Comparison of ENCODE assay signal across 35 cellular contexts in the genomic region with DNA sequence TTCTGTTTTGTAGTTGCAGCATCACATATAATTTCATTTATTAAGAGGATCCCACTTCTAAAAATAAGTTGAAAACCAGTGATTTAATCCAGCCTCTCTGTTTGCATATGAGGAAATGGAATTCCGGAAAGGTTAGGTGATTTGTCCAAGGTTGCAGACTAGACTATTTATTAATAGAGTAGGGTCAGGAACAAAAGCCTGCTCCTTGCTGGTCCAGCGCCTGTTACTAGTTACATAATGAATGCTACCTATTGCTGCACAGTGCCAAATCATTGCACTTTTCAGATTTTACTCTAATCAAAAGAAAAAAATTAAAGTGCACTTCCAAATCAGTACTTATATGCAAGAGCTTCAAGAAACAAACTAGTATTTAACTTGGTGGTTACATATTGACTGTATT.
"Had no signal": no experiment of that assay in that cellular context is flagged by ENCODE, and none has a peak within 500 bp of the region (broad histone marks: within the 10 kb centered on the region; RNA-seq: fewer than 3 reads in every experiment).

No MANE protein-coding gene starts in this region.

- H3K4me3 ChIP-seq: MG63 had no signal

- H3K9me3 ChIP-seq: MG63 had no signal

- H3K27me3 ChIP-seq: MG63 had no signal

- H3K9ac ChIP-seq: KMS-11 had no signal

- H3K36me3 ChIP-seq: MG63 had no signal

- H3K27ac ChIP-seq: KMS-11 had no signal

- H3K4me2 ChIP-seq: KMS-11 had no signal

- DNase-seq: Karpas-422, Kasumi-1, KG1, MG63, MM.1S, MV-4-11, NCI-H1048, NCI-H1092, NCI-H1092 treated with DMSO at 0.1 percent for 48 hours, NCI-H1105, NCI-H1105 treated with DMSO at 0.1 percent for 48 hours, NCI-H1417, NCI-H1417 treated with DMSO at 0.1 percent for 48 hours, NCI-H1436, NCI-H1436 treated with DMSO at 0.1 percent for 48 hours, NCI-H146, NCI-H1694, NCI-H1694 treated with DMSO at 0.1 percent for 48 hours, NCI-H187, NCI-H187 treated with DMSO at 0.1 percent for 48 hours, NCI-H1930, NCI-H2029, NCI-H2029 treated with DMSO at 0.1 percent for 48 hours, NCI-H2081, NCI-H2081 treated with DMSO at 0.1 percent for 48 hours, NCI-H2107, NCI-H2171, NCI-H2171 treated with DMSO at 0.1 percent for 48 hours, NCI-H2227 treated with DMSO at 0.1 percent for 48 hours, NCI-H226, NCI-H345, NCI-H446, NCI-H446 treated with DMSO at 0.1 percent for 48 hours, NCI-H510A had no signal
